ENCODE assay signal across 10 cellular contexts in genomic region chr1:8598783-8599182, GRCh38.
DNase-seq lines count a peak whose midpoint lies in the region; ATAC-seq, FAIRE-seq and TF ChIP-seq lines count a peak whose summit lies in the region.
"Had no signal": no experiment of that assay in that cellular context is flagged by ENCODE, and none has a peak within 500 bp of the region (broad histone marks: within the 10 kb centered on the region; RNA-seq: fewer than 3 reads in every experiment).

No MANE protein-coding gene starts in this region.

- H3K9me3 ChIP-seq in breast epithelium: no peaks in the 10 kb centered on the region
- H3K9me3 ChIP-seq in mammary epithelial cell (replicated peaks; ENCODE audit: insufficient read depth, low read length): no peaks in the 10 kb centered on the region
- H3K9me3 ChIP-seq in osteoblast (ENCODE audit: low read depth, low read length): no peaks in the 10 kb centered on the region
- H3K9me3 ChIP-seq in aorta (ENCODE audit: control insufficient read depth, low read length): no peaks in the 10 kb centered on the region

- CTCF ChIA-PET in mammary epithelial cell (lab: Charles Lee; ENCODE audit: low non-redundant PET): interaction anchor here (0.6 kb wide), 1 partner anchor 75 kb away, joined by 4 read pairs; no protein-coding TSS in a partner anchor

- no peak overlapping the region for H3K9ac ChIP-seq in mammary epithelial cell (ENCODE audit: insufficient read depth, low read length)

- H2AFZ ChIP-seq in mammary epithelial cell (ENCODE audit: low read depth, low read length) (no peak overlapping the region), osteoblast (ENCODE audit: low read length) (no peak overlapping the region)

- H4K20me1 ChIP-seq in mammary epithelial cell (ENCODE audit: insufficient read depth, low read length) (no peaks in the 10 kb centered on the region), osteoblast (ENCODE audit: insufficient read depth, low read length) (no peaks in the 10 kb centered on the region)

- H3K4me1 ChIP-seq in breast epithelium: no peaks in the 10 kb centered on the region
- no peaks in the 10 kb centered on the region for H3K4me1 ChIP-seq in mammary epithelial cell (ENCODE audit: insufficient read depth, low read length)
- peaks cover 14% of the 10 kb centered on the region for H3K4me1 ChIP-seq in osteoblast (ENCODE audit: insufficient read depth, low read length)
- no peaks in the 10 kb centered on the region for H3K4me1 ChIP-seq in aorta (ENCODE audit: control insufficient read depth in 1 of 2, insufficient read depth in 2 of 2, low read length in 2 of 2)

- WGBS in mammary epithelial cell (ENCODE audit: low coverage, missing lambda C conversion rate): 79% methylated on average over 4 of the region's 4 CpGs
- 71 to 73% methylated on average over 4 of the region's 4 CpGs for WGBS in aorta, 2 donors

- TF ChIP-seq CTCF in breast epithelium (IDR thresholded peaks at IDR 0.05) (no peak), mammary epithelial cell (conservative IDR thresholded peaks at IDR 0.05 in 1 of 2, IDR thresholded peaks at IDR 0.05 in 1 of 2; ENCODE audit: extremely low read depth in 1 of 2, insufficient read depth in 1 of 2, low read depth in 1 of 2, low read length in 2 of 2) (no peak), osteoblast (IDR thresholded peaks at IDR 0.05; ENCODE audit: extremely low read depth, low read depth, low read length) (no peak)

- BruUV-seq in mammary epithelial cell (replicated peaks; lab: Mats Ljungman, UMichigan): no TSS peak

- in situ Hi-C loops in mammary epithelial cell (cut with MboI; ENCODE audit: low sequenced_read_pairs in 2 of 2): no loop called here

- H3K4me3 ChIP-seq in breast epithelium: no peak overlapping the region
- no peak overlapping the region for H3K4me3 ChIP-seq in mammary epithelial cell (replicated peaks in 1 of 3; ENCODE audit: insufficient read depth in 1 of 3, low read depth in 2 of 3, low read length in 3 of 3)
- no peak overlapping the region for H3K4me3 ChIP-seq in osteoblast (ENCODE audit: insufficient read depth, low read length)
- H3K4me3 ChIP-seq in aorta (ENCODE audit: low read length in 2 of 2): no peak overlapping the region

- peak overlapping the region; percentile 65 to 69 for H3K27ac ChIP-seq in breast epithelium
- no peak overlapping the region for H3K27ac ChIP-seq in mammary epithelial cell (ENCODE audit: insufficient read depth, low read depth, low read length)
- H3K27ac ChIP-seq in osteoblast (ENCODE audit: low read depth, low read length): peak overlapping the region; percentile 44
- H3K27ac ChIP-seq in aorta (ENCODE audit: low read depth in 1 of 2, low read length in 2 of 2): peak overlapping the region in 1 of 2 donors; percentile 66

- dilution Hi-C loops in mammary epithelial cell (cut with HindIII; ENCODE audit: low sequenced_read_pairs): no loop called here

- H3K27me3 ChIP-seq in breast epithelium: no peaks in the 10 kb centered on the region
- no peaks in the 10 kb centered on the region for H3K27me3 ChIP-seq in mammary epithelial cell (ENCODE audit: insufficient read depth, low read length)
- H3K27me3 ChIP-seq in osteoblast (ENCODE audit: insufficient read depth, low read length): no peaks in the 10 kb centered on the region
- H3K27me3 ChIP-seq in aorta (ENCODE audit: control insufficient read depth in 1 of 2, insufficient read depth in 2 of 2, low read length in 1 of 2): no peaks in the 10 kb centered on the region

- DNase-seq in breast epithelium (ENCODE audit: low spot score in 2 of 2) (no peak), mammary epithelial cell (no peak), left cardiac atrium (no peak), osteoblast (ENCODE audit: insufficient read length, low spot score, missing footprints) (no peak), aorta (no peak), GOT3 (lab: John Stamatoyannopoulos, UW) (no peak), GM12892 (ENCODE audit: insufficient read length) (no peak)
- DNase-seq: activated gamma-delta T cell treated with Interleukin-2 at 50 U/mL for 16 hours had no signal

- H3K36me3 ChIP-seq in breast epithelium: no peaks in the 10 kb centered on the region
- no peaks in the 10 kb centered on the region for H3K36me3 ChIP-seq in mammary epithelial cell (ENCODE audit: insufficient read depth, low read length)
- H3K36me3 ChIP-seq in osteoblast (ENCODE audit: insufficient read depth, low read length): no peaks in the 10 kb centered on the region
- no peaks in the 10 kb centered on the region for H3K36me3 ChIP-seq in aorta (ENCODE audit: control insufficient read depth in 1 of 2, insufficient read depth in 2 of 2, low read length in 1 of 2)

- H3K4me2 ChIP-seq in mammary epithelial cell (ENCODE audit: insufficient read depth, low read depth, low read length): no peak overlapping the region
- H3K4me2 ChIP-seq in osteoblast (ENCODE audit: insufficient read depth, low read length): peak overlapping the region; percentile 71

- peaks cover 3% of the 10 kb centered on the region for H3K79me2 ChIP-seq in mammary epithelial cell (ENCODE audit: insufficient read depth, low read length)
- H3K79me2 ChIP-seq in osteoblast (ENCODE audit: insufficient read depth, low read length): peaks cover 44% of the 10 kb centered on the region

- ATAC-seq in left cardiac atrium (peak; percentile 60 to 66), aorta (ENCODE audit: low FRiP score) (peak; percentile 40), HG02623 (IDR thresholded peaks at IDR 0.05; ENCODE audit: unreplicated experiment) (no peak)
- ATAC-seq: natural killer cell treated with Interleukin-12 subunit alpha and Interleukin-12 subunit beta and Interleukin-15 and Interleukin-18, amount 100 ng/mL, for 72 hours had no signal

- TF ChIP-seq POLR2A in breast epithelium (IDR thresholded peaks at IDR 0.05): no peak
- no peak for TF ChIP-seq POLR2A in GM12892 (IDR thresholded peaks at IDR 0.05; ENCODE audit: low read depth, low read length)

- FAIRE-seq in GM12892 (lab: Jason Lieb, UNC): no peak

- intact Hi-C loops in breast epithelium (cut with DNase I; ENCODE audit: low total_unique reads) (no loop called here), mammary epithelial cell (cut with micrococcal nuclease) (no loop called here), left cardiac atrium (cut with DNase I) (no loop called here), aorta (cut with DNase I) (no loop called here)
